8 cellular contexts compared by ENCODE assay signal in the genomic region with DNA sequence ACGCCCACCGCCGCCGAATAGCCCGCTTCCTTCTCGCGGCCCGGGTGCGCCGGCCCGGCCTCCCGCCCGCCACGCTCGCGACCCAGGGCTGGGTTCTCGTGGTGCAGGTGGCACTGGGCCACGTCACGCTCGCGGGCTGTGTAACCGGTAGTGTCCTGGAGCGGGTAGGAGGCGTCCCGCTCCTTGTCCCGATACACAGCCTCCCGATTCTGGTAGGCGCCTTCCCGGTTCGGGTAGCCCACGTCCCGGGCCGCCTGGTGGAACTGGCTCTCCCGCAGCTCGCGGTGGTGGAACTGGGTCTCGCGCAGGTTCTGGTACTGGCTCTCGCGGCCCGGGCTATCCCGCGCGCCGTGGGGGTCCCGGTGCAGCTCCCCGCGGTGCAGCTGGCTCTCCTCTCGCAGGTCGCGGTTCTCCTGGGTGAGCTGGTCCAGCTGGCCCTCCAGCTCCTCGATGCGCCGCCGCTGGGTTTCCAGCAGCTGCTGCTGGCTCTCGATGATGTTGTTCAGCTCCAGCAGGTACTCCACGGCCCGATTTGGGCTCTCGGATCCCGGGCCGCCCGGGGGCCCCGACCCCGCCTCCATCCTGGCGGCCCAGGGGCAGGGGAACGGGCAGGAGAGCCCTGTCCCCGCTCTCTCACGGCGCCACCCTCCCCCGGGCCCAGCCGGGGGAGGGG. TPM values are rescaled to one million over a fixed set of nuclear protein-coding genes. Genes with fewer than 3 reads are reported as not detected.
DNase-seq lines count a peak whose midpoint lies in the region; ATAC-seq and TF ChIP-seq lines count a peak whose summit lies in the region.

No MANE protein-coding gene starts in this region.

- no peak overlapping the region for H3K27ac Mint-ChIP-seq in mesothelial cell of epicardium

- H3K27me3 Mint-ChIP-seq in mesothelial cell of epicardium (ENCODE audit: low read depth) = peaks cover 41% of the 10 kb centered on the region

- TF ChIP-seq CTCF in AG10803 (conservative IDR thresholded peaks at IDR 0.05; ENCODE audit: low read length) (no peak), NB4 (IDR thresholded peaks at IDR 0.05; ENCODE audit: low read depth, low read length) (no peak), choroid plexus epithelial cell (conservative IDR thresholded peaks at IDR 0.05; ENCODE audit: low read depth, low read length) (no peak), mesothelial cell of epicardium (IDR thresholded peaks at IDR 0.05; ENCODE audit: unreplicated experiment) (no peak)

- TF ChIP-seq POLR2A in NB4 (IDR thresholded peaks at IDR 0.05; ENCODE audit: extremely low read depth, insufficient read length) = no peak

- H3K9me3 Mint-ChIP-seq in mesothelial cell of epicardium = peaks cover 10% of the 10 kb centered on the region

- peak overlapping the region; percentile 52 for H3K4me3 Mint-ChIP-seq in mesothelial cell of epicardium

- H3K4me1 Mint-ChIP-seq in mesothelial cell of epicardium = peaks cover 51% of the 10 kb centered on the region

- DNase-seq in AG10803 (ENCODE audit: low read depth) = no peak
- peak; percentile 15 for DNase-seq in NB4 (ENCODE audit: low read depth)
- DNase-seq in choroid plexus epithelial cell (ENCODE audit: low read depth) = no peak
- no peak for DNase-seq in mesothelial cell of epicardium (ENCODE audit: low spot score in 2 of 2, unreplicated experiment in 2 of 2)
- DNase-seq in iPS-NIHi7 (ENCODE audit: extremely low spot score) = no peak
- DNase-seq in NCI-H1048 (lab: John Stamatoyannopoulos, UW) = no peak
- no peak for DNase-seq in AG08395 (ENCODE audit: low spot score)

- no peak for ATAC-seq in HG03135 (IDR thresholded peaks at IDR 0.05; ENCODE audit: unreplicated experiment)

- H3K4me3 ChIP-seq in AG10803 (ENCODE audit: low read length) = peak overlapping the region; percentile 64
- peak overlapping the region; percentile 11 for H3K4me3 ChIP-seq in NB4 (ENCODE audit: low read depth, low read length)
- H3K4me3 ChIP-seq in choroid plexus epithelial cell (ENCODE audit: low read depth, low read length) = peak overlapping the region; percentile 55

- H3K36me3 Mint-ChIP-seq in mesothelial cell of epicardium = no peaks in the 10 kb centered on the region

RNA-seq across cellular contexts. Expression of a gene that starts 39.3 kb away (rescaled TPM):
- 19.8 to 23.0 TPM (median 22.2 TPM) in 3 replicates for total RNA-seq in mesothelial cell of epicardium

Comparison
In these comparisons a context has a peak if more than half of its experiments do, and no peak if none do; other contexts are left out.
1. H3K4me3 ChIP-seq: peak in every context shown above with its lines; median percentile 64 in AG10803; 55 in choroid plexus epithelial cell; 11 in NB4.